ENCODE assay signal across 16 cellular contexts in the genomic region with DNA sequence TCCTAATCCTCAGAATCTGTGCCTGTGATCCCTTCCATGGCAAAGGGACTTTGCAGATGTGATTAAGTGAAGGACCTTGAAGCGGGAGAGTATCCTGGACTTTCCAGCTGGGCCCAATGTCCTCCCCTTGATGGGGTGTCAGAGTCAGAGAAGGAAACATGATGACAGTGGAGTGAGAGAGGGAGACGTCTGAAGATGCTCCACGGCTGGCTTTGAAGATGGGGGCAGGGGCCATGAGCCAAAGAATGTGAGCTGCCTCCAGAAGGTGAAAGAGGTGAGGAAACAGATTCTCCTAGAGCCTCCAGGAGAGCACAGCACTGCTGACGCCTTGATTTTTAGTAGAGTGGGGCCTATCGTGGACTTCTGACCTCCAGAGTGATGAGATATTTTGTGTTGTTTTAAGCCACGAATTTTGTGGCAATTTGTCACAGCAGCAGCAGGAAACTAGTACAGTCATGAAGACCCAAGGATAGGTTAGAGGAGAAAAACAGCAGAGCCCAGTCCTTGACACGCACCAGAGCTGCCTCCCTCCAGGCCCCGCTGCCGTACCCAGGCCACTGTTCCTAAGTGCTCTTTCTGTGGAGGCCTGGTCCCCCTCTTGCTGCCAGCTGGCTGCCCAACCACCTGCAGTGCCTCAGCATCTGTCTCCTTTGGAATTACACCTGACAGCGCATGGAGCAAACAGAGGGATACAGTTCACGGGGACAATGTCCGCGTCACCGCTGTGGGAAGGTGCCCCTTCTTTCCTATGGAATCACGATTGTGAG.
"Had no signal": no experiment of that assay in that cellular context is flagged by ENCODE, and none has a peak within 500 bp of the region (broad histone marks: within the 10 kb centered on the region; RNA-seq: fewer than 3 reads in every experiment).

No MANE protein-coding gene starts in this region.

- H3K27ac Mint-ChIP-seq: activated CD4-positive, alpha-beta T cell treated with anti-CD3 and anti-CD28 coated beads, Interleukin-2, amount 10 ng/mL, durations not matched to agents 24 days and 14 days; activated naive CD8-positive, alpha-beta T cell; activated T-cell treated with anti-CD3 and anti-CD28 coated beads, Interleukin-2, amount 50 U/mL, for 24 hours; brain; stimulated activated memory B cell treated with anti-CD40 and anti-IgM and Interleukin-4, amounts not matched to agents 10 μg/mL and 1 μg/mL and 100 μg/mL, for 72 hours; T-helper 17 cell; WTC11 had no signal

- ATAC-seq: foreskin keratinocyte; stimulated activated memory B cell treated with anti-CD40 and anti-IgM and Interleukin-4, amounts not matched to agents 10 μg/mL and 1 μg/mL and 100 μg/mL, for 72 hours; T-helper 17 cell had no signal

- H3K9me3 ChIP-seq: tibial nerve, vagina had no signal

- H3K36me3 ChIP-seq: tibial nerve, vagina had no signal

- H3K4me1 ChIP-seq: foreskin keratinocyte, parathyroid adenoma, tibial nerve had no signal

- H3K27ac ChIP-seq: foreskin keratinocyte, parathyroid adenoma, tibial nerve, vagina had no signal

- H3K4me1 Mint-ChIP-seq: brain; central memory CD8-positive, alpha-beta T cell; stimulated activated memory B cell treated with anti-CD40 and anti-IgM and Interleukin-4, amounts not matched to agents 10 μg/mL and 1 μg/mL and 100 μg/mL, for 72 hours; WTC11 had no signal

- H3K4me3 ChIP-seq: tibial nerve, vagina had no signal

- H3K27me3 Mint-ChIP-seq: activated CD4-positive, alpha-beta T cell treated with anti-CD3 and anti-CD28 coated beads, Interleukin-2, amount 10 ng/mL, durations not matched to agents 24 days and 14 days; activated naive CD8-positive, alpha-beta T cell; activated T-cell treated with anti-CD3 and anti-CD28 coated beads, Interleukin-2, amount 50 U/mL, for 24 hours; brain; central memory CD8-positive, alpha-beta T cell; stimulated activated memory B cell treated with anti-CD40 and anti-IgM and Interleukin-4, amounts not matched to agents 10 μg/mL and 1 μg/mL and 100 μg/mL, for 72 hours; T-helper 17 cell had no signal

- DNase-seq: activated CD4-positive, alpha-beta T cell treated with anti-CD3 and anti-CD28 coated beads, Interleukin-2, amount 10 ng/mL, durations not matched to agents 24 days and 14 days; activated T-cell treated with anti-CD3 and anti-CD28 coated beads, Interleukin-2, amount 50 U/mL, for 24 hours; cortex of kidney; effector memory CD4-positive, alpha-beta T cell; foreskin keratinocyte; glutamatergic neuron; hypothalamus; T-helper 17 cell had no signal

- H3K9me3 Mint-ChIP-seq: activated CD4-positive, alpha-beta T cell treated with anti-CD3 and anti-CD28 coated beads, Interleukin-2, amount 10 ng/mL, durations not matched to agents 24 days and 14 days; activated T-cell treated with anti-CD3 and anti-CD28 coated beads, Interleukin-2, amount 50 U/mL, for 24 hours; central memory CD8-positive, alpha-beta T cell; stimulated activated memory B cell treated with anti-CD40 and anti-IgM and Interleukin-4, amounts not matched to agents 10 μg/mL and 1 μg/mL and 100 μg/mL, for 72 hours; WTC11 had no signal

- H3K36me3 Mint-ChIP-seq: activated naive CD8-positive, alpha-beta T cell; brain; stimulated activated memory B cell treated with anti-CD40 and anti-IgM and Interleukin-4, amounts not matched to agents 10 μg/mL and 1 μg/mL and 100 μg/mL, for 72 hours; WTC11 had no signal

- H3K4me3 Mint-ChIP-seq: activated CD4-positive, alpha-beta T cell treated with anti-CD3 and anti-CD28 coated beads, Interleukin-2, amount 10 ng/mL, durations not matched to agents 24 days and 14 days; activated naive CD8-positive, alpha-beta T cell; activated T-cell treated with anti-CD3 and anti-CD28 coated beads, Interleukin-2, amount 50 U/mL, for 24 hours; brain; central memory CD8-positive, alpha-beta T cell; stimulated activated memory B cell treated with anti-CD40 and anti-IgM and Interleukin-4, amounts not matched to agents 10 μg/mL and 1 μg/mL and 100 μg/mL, for 72 hours; T-helper 17 cell; WTC11 had no signal

- H3K27me3 ChIP-seq: tibial nerve, vagina had no signal
